In genomic region chr5:146890073-146890472, GRCh38 we compare ENCODE assay signal across 14 cellular contexts. TPM values are rescaled to one million over a fixed set of nuclear protein-coding genes. Genes with fewer than 3 reads are reported as not detected.
"Had no signal": no experiment of that assay in that cellular context is flagged by ENCODE, and none has a peak within 500 bp of the region (broad histone marks: within the 10 kb centered on the region; RNA-seq: fewer than 3 reads in every experiment).

No MANE protein-coding gene starts in this region.

- H3K27ac Mint-ChIP-seq: stimulated activated naive CD8-positive, alpha-beta T cell treated with anti-CD3 and anti-CD28 coated beads, Interleukin-15, Interleukin-2, amounts not matched to agents 100 ng/mL and 50 ng/mL, for 24 hours; type B pancreatic cell had no signal

- H3K36me3 ChIP-seq: right lobe of liver, suprapubic skin had no signal

- H3K4me1 ChIP-seq: psoas muscle, right lobe of liver, suprapubic skin had no signal

- H3K9me3 ChIP-seq: psoas muscle, right lobe of liver, suprapubic skin had no signal

- H3K4me3 ChIP-seq: psoas muscle, right lobe of liver, suprapubic skin had no signal

- H3K36me3 Mint-ChIP-seq: type B pancreatic cell had no signal

- H3K27ac ChIP-seq: foreskin keratinocyte, psoas muscle, right lobe of liver, suprapubic skin had no signal

- DNase-seq: activated CD4-positive, alpha-beta T cell treated with anti-CD3 and anti-CD28 coated beads, Interleukin-2, amount 50 U/mL, for 1 hour; activated CD8-positive, alpha-beta memory T cell treated with anti-CD3 and anti-CD28 coated beads for 24 hours; activated naive CD4-positive, alpha-beta T cell; anterior cingulate cortex; cerebellar nuclear complex; effector CD8-positive, alpha-beta T cell; foreskin keratinocyte; psoas muscle; right lobe of liver had no signal

- H3K27me3 ChIP-seq: foreskin keratinocyte, right lobe of liver, suprapubic skin had no signal

- FAIRE-seq: TTC549 had no signal

- H3K27me3 Mint-ChIP-seq: type B pancreatic cell had no signal

- H3K9me3 Mint-ChIP-seq: stimulated activated naive CD8-positive, alpha-beta T cell treated with anti-CD3 and anti-CD28 coated beads, Interleukin-15, Interleukin-2, amounts not matched to agents 100 ng/mL and 50 ng/mL, for 24 hours had no signal

- ATAC-seq: psoas muscle had no signal

- H3K4me3 Mint-ChIP-seq: stimulated activated naive CD8-positive, alpha-beta T cell treated with anti-CD3 and anti-CD28 coated beads, Interleukin-15, Interleukin-2, amounts not matched to agents 100 ng/mL and 50 ng/mL, for 24 hours; type B pancreatic cell had no signal

RNA-seq across cellular contexts. Expression of gene PPP2R2B, which starts 11.5 kb away (rescaled TPM):
- total RNA-seq: osteoblast had no signal
